In the genomic region with DNA sequence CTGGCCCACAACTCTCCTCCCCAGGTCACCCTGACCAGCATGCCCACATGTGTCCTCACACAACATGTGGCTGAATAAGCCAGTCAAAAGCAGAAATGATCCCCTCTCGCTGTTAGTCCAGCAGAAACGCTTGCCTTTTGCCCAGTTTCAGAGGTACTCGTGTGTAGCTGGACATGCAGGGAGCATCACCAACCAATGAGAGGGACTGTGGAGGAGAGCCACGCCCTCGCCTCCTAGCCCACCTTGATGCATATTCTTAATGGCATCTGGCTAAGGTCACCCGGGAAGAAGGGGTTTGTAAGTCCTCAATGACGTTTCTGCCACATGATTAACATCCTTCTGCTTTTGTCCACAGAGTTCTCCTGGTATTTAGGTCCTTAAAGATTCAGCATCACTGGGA, we compare ENCODE assay signal across 23 cellular contexts.
A peak's percentile ranks its signal among the peaks of the same experiment; 100 is the strongest.
DNase-seq lines count a peak whose midpoint lies in the region; ATAC-seq, FAIRE-seq and TF ChIP-seq lines count a peak whose summit lies in the region.
"Had no signal": no experiment of that assay in that cellular context is flagged by ENCODE, and none has a peak within 500 bp of the region (broad histone marks: within the 10 kb centered on the region; RNA-seq: fewer than 3 reads in every experiment).

No MANE protein-coding gene starts in this region.

- H2AFZ ChIP-seq in astrocyte (ENCODE audit: low read depth, low read length), result no peak overlapping the region
- H2AFZ ChIP-seq: GM23248 had no signal

- peaks cover 32% of the 10 kb centered on the region for H3K4me1 Mint-ChIP-seq in astrocyte (ENCODE audit: low read depth, unreplicated experiment)

- CTCF ChIA-PET in HEK293T (lab: Yijun Ruan, JAX), result no interaction called here

- no peaks in the 10 kb centered on the region for H3K9me3 ChIP-seq in heart left ventricle
- H3K9me3 ChIP-seq in astrocyte (ENCODE audit: insufficient read depth, low read depth, low read length), result no peaks in the 10 kb centered on the region
- H3K9me3 ChIP-seq: BLaER1 treated with 17β-estradiol and CSF1 and Interleukin-3, amounts not matched to agents 10 nM and 100 nM; Caco-2; HAP-1; Peyer's patch had no signal

- H3K36me3 ChIP-seq in heart left ventricle, result peaks cover 0 to 77% (median 45%) of the 10 kb centered on the region in 9 donors
- H3K36me3 ChIP-seq in astrocyte (ENCODE audit: insufficient read depth, low read length), result peaks cover 17% of the 10 kb centered on the region

- peaks cover 47% of the 10 kb centered on the region for H3K36me3 Mint-ChIP-seq in astrocyte (ENCODE audit: low read depth, unreplicated experiment)
- H3K36me3 Mint-ChIP-seq: CD4-positive, alpha-beta memory T cell had no signal

- H3K4me3 Mint-ChIP-seq in astrocyte (ENCODE audit: unreplicated experiment), result no peak overlapping the region
- H3K4me3 Mint-ChIP-seq: CD4-positive, alpha-beta memory T cell had no signal

- no peaks in the 10 kb centered on the region for H3K79me2 ChIP-seq in astrocyte (ENCODE audit: insufficient read depth, low read length)

- no peaks in the 10 kb centered on the region for H3K27me3 Mint-ChIP-seq in astrocyte (ENCODE audit: low read depth, unreplicated experiment)
- H3K27me3 Mint-ChIP-seq: CD4-positive, alpha-beta memory T cell had no signal

- H4K20me1 ChIP-seq in astrocyte (ENCODE audit: insufficient read depth, low read length), result no peaks in the 10 kb centered on the region

- POLR2A ChIA-PET in HEK293T (lab: Yijun Ruan, JAX), result no interaction called here

- no peak overlapping the region for H3K4me2 ChIP-seq in astrocyte (ENCODE audit: low read length)
- H3K4me2 ChIP-seq: BLaER1 treated with 17β-estradiol and CSF1 and Interleukin-3, amounts not matched to agents 10 nM and 100 nM had no signal

- ATAC-seq in heart left ventricle, result no peak
- ATAC-seq in Right ventricle myocardium superior (ENCODE audit: poor library complexity), result no peak

- no peak overlapping the region for H3K4me3 ChIP-seq in heart left ventricle
- H3K4me3 ChIP-seq in astrocyte (ENCODE audit: insufficient read depth, low read depth, low read length), result no peak overlapping the region
- H3K4me3 ChIP-seq: BLaER1 treated with 17β-estradiol and CSF1 and Interleukin-3, amounts not matched to agents 10 nM and 100 nM; GM23248; HAP-1; Peyer's patch had no signal

- 67 to 76% (median 71%) methylated on average over 7 of the region's 7 CpGs for WGBS in heart left ventricle, 4 donors

- H3K27ac ChIP-seq in heart left ventricle (peak overlapping the region in 10 of 12 donors; percentile 2 to 96 (median 91)), astrocyte (ENCODE audit: low read depth, low read length) (no peak overlapping the region)
- H3K27ac ChIP-seq: 22Rv1; BLaER1 treated with 17β-estradiol and CSF1 and Interleukin-3, amounts not matched to agents 10 nM and 100 nM; Peyer's patch had no signal

- H3K27me3 ChIP-seq in heart left ventricle (no peaks in the 10 kb centered on the region), astrocyte (ENCODE audit: insufficient read depth, low read length) (no peaks in the 10 kb centered on the region)
- H3K27me3 ChIP-seq: BLaER1 treated with 17β-estradiol and CSF1 and Interleukin-3, amounts not matched to agents 10 nM and 100 nM; Peyer's patch had no signal

- intact Hi-C loops in heart left ventricle (cut with DNase I), result loop anchor here in 2 of 10 donors (5.0 kb wide), 2 partner anchors 36 to 46 kb away; no protein-coding TSS in a partner anchor
- intact Hi-C loops in Right ventricle myocardium superior (cut with DNase I), result no loop called here

- TF ChIP-seq POLR2A in heart left ventricle (IDR thresholded peaks at IDR 0.05), result no peak
- no peak for TF ChIP-seq POLR2A in erythroblast (IDR thresholded peaks at IDR 0.05; ENCODE audit: low read length)

- H3K27ac Mint-ChIP-seq in astrocyte (ENCODE audit: unreplicated experiment), result no peak overlapping the region
- H3K27ac Mint-ChIP-seq: CD4-positive, alpha-beta memory T cell had no signal

- TF ChIP-seq CTCF in heart left ventricle (IDR thresholded peaks at IDR 0.05) (no peak), astrocyte (IDR thresholded peaks at IDR 0.05; ENCODE audit: insufficient read depth, low read depth, low read length) (no peak)

- FAIRE-seq in astrocyte (lab: Jason Lieb, UNC), result no peak
- FAIRE-seq: GM18507 had no signal

- no peak overlapping the region for H3K9ac ChIP-seq in astrocyte (ENCODE audit: low read length)
- H3K9ac ChIP-seq: BLaER1 treated with 17β-estradiol and CSF1 and Interleukin-3, amounts not matched to agents 10 nM and 100 nM; GM23248 had no signal

- DNase-seq in heart left ventricle, result no peak
- DNase-seq in Right ventricle myocardium superior, result no peak
- DNase-seq in EH (ENCODE audit: low read depth), result peak; percentile 61
- DNase-seq in astrocyte (ENCODE audit: low read depth), result peak; percentile 4
- DNase-seq in renal cortical epithelial cell (ENCODE audit: low read depth), result peak; percentile 7
- no peak for DNase-seq in erythroblast (lab: John Stamatoyannopoulos, UW)
- DNase-seq in HEK293T (ENCODE audit: extremely low spot score), result no peak
- no peak for DNase-seq in HuH-7.5 (ENCODE audit: low spot score)
- DNase-seq: Caco-2; CD4-positive, alpha-beta memory T cell; GDM1; Kasumi-1; NCI-H1694; NCI-H2081 treated with DMSO at 0.1 percent for 48 hours; NCI-H2171 treated with DMSO at 0.1 percent for 48 hours; NCI-H524 treated with DMSO at 0.1 percent for 48 hours; NCI-H82; Peyer's patch had no signal

- no peaks in the 10 kb centered on the region for H3K9me3 Mint-ChIP-seq in astrocyte (ENCODE audit: unreplicated experiment)
- H3K9me3 Mint-ChIP-seq: CD4-positive, alpha-beta memory T cell had no signal

- H3K4me1 ChIP-seq in heart left ventricle (peaks cover 0 to 67% (median 33%) of the 10 kb centered on the region in 12 donors), astrocyte (ENCODE audit: insufficient read depth, low read length) (peaks cover 18% of the 10 kb centered on the region)

TF ChIP-seq in HEK293T, 16 proteins besides CTCF, POLR2A, EP300 and RAD21:
- no peak for TF ChIP-seq SUZ12 (IDR thresholded peaks at IDR 0.05)
- no peak for TF ChIP-seq TARDBP (IDR thresholded peaks at IDR 0.05)
- TF ChIP-seq L3MBTL2 (conservative IDR thresholded peaks at IDR 0.05), result no peak

Comparison
In these comparisons a context has a peak if more than half of its experiments do, and no peak if none do; other contexts are left out.
1. DNase-seq: peak in EH (single experiment), astrocyte (single experiment) and renal cortical epithelial cell (single experiment); none in heart left ventricle (0 of 5), Right ventricle myocardium superior (single experiment), erythroblast (0 of 2), HEK293T (single experiment) and HuH-7.5 (single experiment).